In genomic region chr1:155003227-155003765, GRCh38 we compare ENCODE assay signal across 6 cellular contexts. TPM values are rescaled to one million over a fixed set of nuclear protein-coding genes. Genes with fewer than 3 reads are reported as not detected.
DNase-seq lines count a peak whose midpoint lies in the region; ATAC-seq and TF ChIP-seq lines count a peak whose summit lies in the region.

No MANE protein-coding gene starts in this region.

- H3K9me3 ChIP-seq in RWPE2 (ENCODE audit: severe bottlenecking), result no peaks in the 10 kb centered on the region
- H3K9me3 ChIP-seq in thoracic aorta, result no peaks in the 10 kb centered on the region

- H3K36me3 ChIP-seq in RWPE2 (ENCODE audit: low read depth) (peaks cover 30% of the 10 kb centered on the region), thoracic aorta (no peaks in the 10 kb centered on the region)

- in situ Hi-C loops in GM18951 (cut with MboI; ENCODE audit: low sequenced_read_pairs, unreplicated experiment), result no loop called here

- TF ChIP-seq CTCF in RWPE2 (IDR thresholded peaks at IDR 0.05; ENCODE audit: poor library complexity, severe bottlenecking), result no peak
- TF ChIP-seq CTCF in thoracic aorta (IDR thresholded peaks at IDR 0.05), result no peak

- peak; percentile 16 for TF ChIP-seq POLR2A in GM18951 (IDR thresholded peaks at IDR 0.05; ENCODE audit: extremely low read depth, insufficient read depth, insufficient read length)

- H3K27me3 ChIP-seq in RWPE2 (ENCODE audit: insufficient read depth, poor library complexity, severe bottlenecking) (no peaks in the 10 kb centered on the region), thoracic aorta (replicated peaks; ENCODE audit: insufficient read depth) (no peaks in the 10 kb centered on the region)

- DNase-seq in RWPE2 (ENCODE audit: low spot score) (peak; percentile 70), left cardiac atrium (peak; percentile 48), thoracic aorta (ENCODE audit: low spot score) (no peak), AML-193 (lab: John Stamatoyannopoulos, UW) (no peak), HPDE6-E6E7 (ENCODE audit: extremely low spot score) (no peak)

- no peak for ATAC-seq in RWPE2 (ENCODE audit: low read depth)
- ATAC-seq in left cardiac atrium, result no peak
- ATAC-seq in thoracic aorta (ENCODE audit: insufficient number of reproducible peaks, low FRiP score, low read depth), result no peak

- peak overlapping the region; percentile 96 for H3K27ac ChIP-seq in RWPE2 (ENCODE audit: poor library complexity, severe bottlenecking)
- H3K27ac ChIP-seq in thoracic aorta, result peak overlapping the region; percentile 92 to 99

- intact Hi-C loops in left cardiac atrium (cut with DNase I), result no loop called here

- H3K4me3 ChIP-seq in RWPE2 (ENCODE audit: severe bottlenecking) (peak overlapping the region; percentile 93), thoracic aorta (peak overlapping the region; percentile 99)

- H3K4me1 ChIP-seq in RWPE2 (ENCODE audit: insufficient read depth, poor library complexity, severe bottlenecking), result peaks cover 45% of the 10 kb centered on the region
- H3K4me1 ChIP-seq in thoracic aorta (ENCODE audit: control insufficient read depth in 1 of 2, low read depth in 2 of 2), result peaks cover 55 to 60% of the 10 kb centered on the region in 2 donors

RNA-seq across cellular contexts. Expression of gene ZBTB7B, which starts 0.7 kb away (rescaled TPM):
- total RNA-seq in left cardiac atrium, result 10 to 100 TPM; 49.6 to 52.6 TPM
- total RNA-seq in thoracic aorta, result 10 to 100 TPM; 35.3 to 66.3 TPM

RNA-seq across cellular contexts. Expression of gene LENEP, which starts 9.9 kb away (rescaled TPM):
- total RNA-seq in left cardiac atrium (not detected), thoracic aorta (not detected)

RNA-seq across cellular contexts. Expression of gene FLAD1, which starts 20.2 kb away (rescaled TPM):
- total RNA-seq in left cardiac atrium (10 to 100 TPM; 25.9 to 30.8 TPM), thoracic aorta (10 to 100 TPM; 23.8 to 27.2 TPM)

RNA-seq across cellular contexts. Expression of gene CKS1B, which starts 28.8 kb away (rescaled TPM):
- total RNA-seq in left cardiac atrium (10 to 100 TPM; 26.9 to 33.8 TPM), thoracic aorta (10 to 100 TPM; 13.5 to 23.7 TPM)

RNA-seq across cellular contexts. Expression of gene DCST2, which starts 30.3 kb away (rescaled TPM):
- total RNA-seq in left cardiac atrium (under 1 TPM in 1 of 2 donors, not detected in 1; 0.59 TPM), thoracic aorta (under 1 TPM in 1 of 2 donors, not detected in 1; 0.42 TPM)

Comparison
In these comparisons a context has a peak if more than half of its experiments do, and no peak if none do; other contexts are left out.
1. DNase-seq: peak in RWPE2 (single experiment) and left cardiac atrium (single experiment); none in thoracic aorta (single experiment), AML-193 (0 of 2) and HPDE6-E6E7 (single experiment).